1 cellular context compared by ENCODE assay signal in the genomic region with DNA sequence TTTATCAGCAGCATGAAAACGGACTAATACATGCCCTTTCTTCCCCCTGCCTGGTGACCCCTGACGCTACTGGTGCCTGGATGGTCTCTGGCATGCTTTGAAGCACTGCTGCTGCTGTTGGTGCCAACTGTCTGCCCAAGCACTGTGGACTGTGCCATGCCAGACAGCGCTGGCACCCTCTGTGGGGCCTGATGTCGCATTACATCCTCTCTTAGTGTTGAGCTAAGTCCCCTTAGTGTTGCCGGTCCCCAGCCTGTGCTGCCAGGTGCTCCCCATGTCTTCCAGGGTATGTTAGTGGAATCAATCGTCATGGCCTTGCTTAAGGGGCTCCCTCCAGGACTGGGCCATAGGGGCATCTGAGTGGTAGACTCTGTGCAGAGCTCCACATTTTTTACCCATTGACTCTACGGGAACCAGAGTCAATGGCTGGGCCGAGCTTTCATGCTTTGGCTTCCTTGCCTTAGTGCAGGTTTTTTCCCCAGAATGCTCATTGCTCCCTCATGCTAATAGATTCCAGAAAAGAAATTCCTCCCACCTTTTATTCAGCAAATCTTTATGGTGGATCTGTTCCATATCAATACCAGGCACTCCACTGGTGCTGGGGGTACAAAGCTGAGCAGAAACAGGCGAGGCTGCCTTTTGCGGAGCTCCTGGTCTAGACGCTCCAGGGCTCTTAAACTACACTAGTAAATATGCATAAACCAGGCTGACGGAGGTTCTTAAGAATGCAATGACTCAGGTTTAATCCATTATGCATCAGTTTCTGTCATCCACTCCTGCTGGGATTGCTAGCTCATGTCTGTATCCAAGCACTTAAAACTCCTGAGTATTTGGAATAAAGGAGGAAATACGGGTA.
A peak's percentile ranks its signal among the peaks of the same experiment; 100 is the strongest.
TF ChIP-seq lines count a peak whose summit lies in the region.

No MANE protein-coding gene starts in this region.

TF ChIP-seq in H1, 55 proteins besides CTCF, POLR2A, EP300 and RAD21:
- 0 out of 2 replicates have a peak, but pooled peaks have one; percentile 43 for TF ChIP-seq JUN (IDR thresholded peaks at IDR 0.05; ENCODE audit: low read depth, low read length)
- TF ChIP-seq RXRA (IDR thresholded peaks at IDR 0.05; ENCODE audit: insufficient read depth, low read depth, low read length) = no peak
- peak; percentile 54; the same call in 1 of the 2 replicates for TF ChIP-seq JUND (IDR thresholded peaks at IDR 0.05; ENCODE audit: low read length)
- no peak for TF ChIP-seq GTF2F1 (IDR thresholded peaks at IDR 0.05; ENCODE audit: borderline replicate concordance, low read depth, low read length)
